In the genomic region with DNA sequence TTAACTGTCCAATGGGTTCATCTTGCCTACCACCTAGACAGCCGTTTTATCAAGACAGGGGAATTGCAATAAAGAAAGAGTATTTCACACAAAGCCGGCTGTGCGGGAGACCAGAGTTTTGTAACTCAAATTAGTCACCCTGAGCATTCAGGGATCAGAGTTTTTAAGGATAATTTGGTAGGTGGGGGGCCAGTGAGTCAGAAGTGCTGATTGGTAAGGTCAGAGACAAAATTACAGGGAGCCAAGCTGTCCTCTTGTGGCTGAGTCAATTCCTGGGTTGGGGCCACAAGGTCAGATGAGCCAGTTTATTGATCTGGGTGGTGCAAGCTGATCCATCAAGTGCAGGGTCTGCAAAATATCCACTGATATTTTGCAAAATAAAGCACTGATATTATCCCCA, we compare ENCODE assay signal across 1 cellular context.
TF ChIP-seq lines count a peak whose summit lies in the region.

No MANE protein-coding gene starts in this region.

TF ChIP-seq in H1, 55 proteins besides CTCF, POLR2A, EP300 and RAD21:
- TF ChIP-seq TEAD4 (IDR thresholded peaks at IDR 0.05; ENCODE audit: low read depth, low read length) (no peak), SP1 (IDR thresholded peaks at IDR 0.05; ENCODE audit: low read depth, low read length) (no peak), CHD2 (IDR thresholded peaks at IDR 0.05; ENCODE audit: low read length) (no peak), FOSL1 (IDR thresholded peaks at IDR 0.05; ENCODE audit: insufficient read depth, low read depth, low read length) (no peak), SIRT6 (IDR thresholded peaks at IDR 0.05; ENCODE audit: low read length) (no peak), MAFK (IDR thresholded peaks at IDR 0.05; ENCODE audit: low read depth, low read length) (no peak)
- TF ChIP-seq, protein P1, sequence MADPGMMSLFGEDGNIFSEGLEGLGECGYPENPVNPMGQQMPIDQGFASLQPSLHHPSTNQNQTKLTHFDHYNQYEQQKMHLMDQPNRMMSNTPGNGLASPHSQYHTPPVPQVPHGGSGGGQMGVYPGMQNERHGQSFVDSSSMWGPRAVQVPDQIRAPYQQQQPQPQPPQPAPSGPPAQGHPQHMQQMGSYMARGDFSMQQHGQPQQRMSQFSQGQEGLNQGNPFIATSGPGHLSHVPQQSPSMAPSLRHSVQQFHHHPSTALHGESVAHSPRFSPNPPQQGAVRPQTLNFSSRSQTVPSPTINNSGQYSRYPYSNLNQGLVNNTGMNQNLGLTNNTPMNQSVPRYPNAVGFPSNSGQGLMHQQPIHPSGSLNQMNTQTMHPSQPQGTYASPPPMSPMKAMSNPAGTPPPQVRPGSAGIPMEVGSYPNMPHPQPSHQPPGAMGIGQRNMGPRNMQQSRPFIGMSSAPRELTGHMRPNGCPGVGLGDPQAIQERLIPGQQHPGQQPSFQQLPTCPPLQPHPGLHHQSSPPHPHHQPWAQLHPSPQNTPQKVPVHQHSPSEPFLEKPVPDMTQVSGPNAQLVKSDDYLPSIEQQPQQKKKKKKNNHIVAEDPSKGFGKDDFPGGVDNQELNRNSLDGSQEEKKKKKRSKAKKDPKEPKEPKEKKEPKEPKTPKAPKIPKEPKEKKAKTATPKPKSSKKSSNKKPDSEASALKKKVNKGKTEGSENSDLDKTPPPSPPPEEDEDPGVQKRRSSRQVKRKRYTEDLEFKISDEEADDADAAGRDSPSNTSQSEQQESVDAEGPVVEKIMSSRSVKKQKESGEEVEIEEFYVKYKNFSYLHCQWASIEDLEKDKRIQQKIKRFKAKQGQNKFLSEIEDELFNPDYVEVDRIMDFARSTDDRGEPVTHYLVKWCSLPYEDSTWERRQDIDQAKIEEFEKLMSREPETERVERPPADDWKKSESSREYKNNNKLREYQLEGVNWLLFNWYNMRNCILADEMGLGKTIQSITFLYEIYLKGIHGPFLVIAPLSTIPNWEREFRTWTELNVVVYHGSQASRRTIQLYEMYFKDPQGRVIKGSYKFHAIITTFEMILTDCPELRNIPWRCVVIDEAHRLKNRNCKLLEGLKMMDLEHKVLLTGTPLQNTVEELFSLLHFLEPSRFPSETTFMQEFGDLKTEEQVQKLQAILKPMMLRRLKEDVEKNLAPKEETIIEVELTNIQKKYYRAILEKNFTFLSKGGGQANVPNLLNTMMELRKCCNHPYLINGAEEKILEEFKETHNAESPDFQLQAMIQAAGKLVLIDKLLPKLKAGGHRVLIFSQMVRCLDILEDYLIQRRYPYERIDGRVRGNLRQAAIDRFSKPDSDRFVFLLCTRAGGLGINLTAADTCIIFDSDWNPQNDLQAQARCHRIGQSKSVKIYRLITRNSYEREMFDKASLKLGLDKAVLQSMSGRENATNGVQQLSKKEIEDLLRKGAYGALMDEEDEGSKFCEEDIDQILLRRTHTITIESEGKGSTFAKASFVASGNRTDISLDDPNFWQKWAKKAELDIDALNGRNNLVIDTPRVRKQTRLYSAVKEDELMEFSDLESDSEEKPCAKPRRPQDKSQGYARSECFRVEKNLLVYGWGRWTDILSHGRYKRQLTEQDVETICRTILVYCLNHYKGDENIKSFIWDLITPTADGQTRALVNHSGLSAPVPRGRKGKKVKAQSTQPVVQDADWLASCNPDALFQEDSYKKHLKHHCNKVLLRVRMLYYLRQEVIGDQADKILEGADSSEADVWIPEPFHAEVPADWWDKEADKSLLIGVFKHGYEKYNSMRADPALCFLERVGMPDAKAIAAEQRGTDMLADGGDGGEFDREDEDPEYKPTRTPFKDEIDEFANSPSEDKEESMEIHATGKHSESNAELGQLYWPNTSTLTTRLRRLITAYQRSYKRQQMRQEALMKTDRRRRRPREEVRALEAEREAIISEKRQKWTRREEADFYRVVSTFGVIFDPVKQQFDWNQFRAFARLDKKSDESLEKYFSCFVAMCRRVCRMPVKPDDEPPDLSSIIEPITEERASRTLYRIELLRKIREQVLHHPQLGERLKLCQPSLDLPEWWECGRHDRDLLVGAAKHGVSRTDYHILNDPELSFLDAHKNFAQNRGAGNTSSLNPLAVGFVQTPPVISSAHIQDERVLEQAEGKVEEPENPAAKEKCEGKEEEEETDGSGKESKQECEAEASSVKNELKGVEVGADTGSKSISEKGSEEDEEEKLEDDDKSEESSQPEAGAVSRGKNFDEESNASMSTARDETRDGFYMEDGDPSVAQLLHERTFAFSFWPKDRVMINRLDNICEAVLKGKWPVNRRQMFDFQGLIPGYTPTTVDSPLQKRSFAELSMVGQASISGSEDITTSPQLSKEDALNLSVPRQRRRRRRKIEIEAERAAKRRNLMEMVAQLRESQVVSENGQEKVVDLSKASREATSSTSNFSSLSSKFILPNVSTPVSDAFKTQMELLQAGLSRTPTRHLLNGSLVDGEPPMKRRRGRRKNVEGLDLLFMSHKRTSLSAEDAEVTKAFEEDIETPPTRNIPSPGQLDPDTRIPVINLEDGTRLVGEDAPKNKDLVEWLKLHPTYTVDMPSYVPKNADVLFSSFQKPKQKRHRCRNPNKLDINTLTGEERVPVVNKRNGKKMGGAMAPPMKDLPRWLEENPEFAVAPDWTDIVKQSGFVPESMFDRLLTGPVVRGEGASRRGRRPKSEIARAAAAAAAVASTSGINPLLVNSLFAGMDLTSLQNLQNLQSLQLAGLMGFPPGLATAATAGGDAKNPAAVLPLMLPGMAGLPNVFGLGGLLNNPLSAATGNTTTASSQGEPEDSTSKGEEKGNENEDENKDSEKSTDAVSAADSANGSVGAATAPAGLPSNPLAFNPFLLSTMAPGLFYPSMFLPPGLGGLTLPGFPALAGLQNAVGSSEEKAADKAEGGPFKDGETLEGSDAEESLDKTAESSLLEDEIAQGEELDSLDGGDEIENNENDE (IDR thresholded peaks at IDR 0.05; ENCODE audit: insufficient replicate concordance, low read length) = no peak
